Comparison of ENCODE assay signal across 1 cellular context in the genomic region with DNA sequence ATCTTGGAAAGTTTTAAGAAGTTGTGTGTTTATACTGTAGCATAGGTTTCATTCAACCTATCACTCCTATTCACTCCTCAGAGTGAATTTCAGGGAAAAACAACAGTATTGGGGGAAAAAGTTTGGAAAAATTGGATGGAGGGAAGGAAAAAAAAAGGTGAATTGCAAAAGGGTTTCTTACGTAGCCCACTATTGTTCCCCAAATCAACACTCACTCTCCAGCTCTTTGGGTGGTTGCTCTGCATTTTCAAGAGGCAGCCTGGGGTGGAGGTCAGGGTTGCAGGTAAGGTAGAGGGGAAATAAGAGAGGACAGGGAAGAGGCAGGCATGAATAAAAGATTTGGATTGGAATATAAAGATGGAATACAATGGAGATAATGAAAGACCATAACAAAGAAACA.
TF ChIP-seq lines count a peak whose summit lies in the region.

No MANE protein-coding gene starts in this region.

TF ChIP-seq in IMR-90, 13 proteins besides CTCF, POLR2A, EP300 and RAD21:
- no peak for TF ChIP-seq MXI1 (IDR thresholded peaks at IDR 0.05; ENCODE audit: borderline replicate concordance, low read depth, low read length)
- TF ChIP-seq SMC3 (IDR thresholded peaks at IDR 0.05; ENCODE audit: low read depth, low read length), result no peak
- no peak for TF ChIP-seq MAFK (IDR thresholded peaks at IDR 0.05; ENCODE audit: low read depth, low read length)
